15 cellular contexts compared by ENCODE assay signal in genomic region chr9:14238044-14238443, GRCh38.
DNase-seq lines count a peak whose midpoint lies in the region; ATAC-seq, FAIRE-seq and TF ChIP-seq lines count a peak whose summit lies in the region.
"Had no signal": no experiment of that assay in that cellular context is flagged by ENCODE, and none has a peak within 500 bp of the region (broad histone marks: within the 10 kb centered on the region; RNA-seq: fewer than 3 reads in every experiment).

No MANE protein-coding gene starts in this region.

- no peaks in the 10 kb centered on the region for H3K9me3 ChIP-seq in ES-I3 (ENCODE audit: control insufficient read depth, insufficient read depth, low read length)
- no peaks in the 10 kb centered on the region for H3K9me3 ChIP-seq in SJCRH30 (replicated peaks)
- no peaks in the 10 kb centered on the region for H3K9me3 ChIP-seq in pancreas

- FAIRE-seq in pancreas (lab: Jason Lieb, UNC) = no peak

- peak in 3 of 4 donors; percentile 30 to 55 (median 54) for ATAC-seq in pancreas
- ATAC-seq: activated CD8-positive, alpha-beta T cell treated with anti-CD3 and anti-CD28 coated beads for 36 hours had no signal

- peak overlapping the region; percentile 7; the same call in 1 of the 2 replicates for H3K9ac ChIP-seq in ES-I3 (ENCODE audit: low read depth, low read length)

- POLR2A ChIA-PET in HEK293T (lab: Yijun Ruan, JAX) = no interaction called here

- H3K27me3 ChIP-seq in SJCRH30 (no peaks in the 10 kb centered on the region), pancreas (no peaks in the 10 kb centered on the region)

- TF ChIP-seq CTCF in pancreas (IDR thresholded peaks at IDR 0.05) (no peak), GM20000 (IDR thresholded peaks at IDR 0.05; ENCODE audit: extremely low read depth, missing control alignments) (no peak)

- H3K4me1 ChIP-seq in ES-I3 (ENCODE audit: insufficient read depth, low read length) = peaks cover 28% of the 10 kb centered on the region
- H3K4me1 ChIP-seq in SJCRH30 = peaks cover 13% of the 10 kb centered on the region
- peaks cover 17 to 44% (median 36%) of the 10 kb centered on the region in 3 donors for H3K4me1 ChIP-seq in pancreas

- H3K27ac ChIP-seq in SJCRH30 (peak overlapping the region; percentile 31; the same call in 1 of the 2 replicates), pancreas (no peak overlapping the region)
- H3K27ac ChIP-seq: C4-2B had no signal

- H3K36me3 ChIP-seq in ES-I3 (ENCODE audit: insufficient read depth, low read length) (no peaks in the 10 kb centered on the region), SJCRH30 (no peaks in the 10 kb centered on the region), pancreas (no peaks in the 10 kb centered on the region)

- 77 to 78% methylated on average over 3 of the region's 3 CpGs for WGBS in pancreas, 2 donors

- intact Hi-C loops in pancreas (cut with DNase I) = no loop called here

- H3K4me3 ChIP-seq in SJCRH30 (no peak overlapping the region), pancreas (no peak overlapping the region)

- DNase-seq in SJCRH30 = peak; percentile 14 to 20
- peak; percentile 55 for DNase-seq in glomerular visceral epithelial cell (ENCODE audit: extremely low spot score)
- no peak for DNase-seq in pancreas
- DNase-seq in GM20000 (ENCODE audit: low spot score) = no peak
- no peak for DNase-seq in HEK293T (ENCODE audit: extremely low spot score)
- no peak for DNase-seq in SIG-M5 treated with dmso at 0.1 percent for 504 hours (lab: John Stamatoyannopoulos, UW; ENCODE audit: unreplicated experiment)
- no peak for DNase-seq in GDM1 (lab: John Stamatoyannopoulos, UW)
- DNase-seq: activated CD8-positive, alpha-beta T cell treated with anti-CD3 and anti-CD28 coated beads for 36 hours; amygdala; GOT3; NCI-H1930; nucleus accumbens; SHP77 had no signal

- CTCF ChIA-PET in HEK293T (lab: Yijun Ruan, JAX) = interaction anchor here (0.7 kb wide), 1 partner anchor 107 kb away, joined by 7 read pairs; no protein-coding TSS in a partner anchor

TF ChIP-seq in HEK293T, 16 proteins besides CTCF, POLR2A, EP300 and RAD21:
- TF ChIP-seq TARDBP (IDR thresholded peaks at IDR 0.05) = no peak
- TF ChIP-seq HDGF (IDR thresholded peaks at IDR 0.05; ENCODE audit: borderline replicate concordance) = no peak
- TF ChIP-seq PKNOX1 (IDR thresholded peaks at IDR 0.05) = no peak
- TF ChIP-seq ELF4 (IDR thresholded peaks at IDR 0.05) = no peak
- TF ChIP-seq CTBP1 (IDR thresholded peaks at IDR 0.05; ENCODE audit: borderline replicate concordance) = no peak
- TF ChIP-seq SUZ12 (IDR thresholded peaks at IDR 0.05) = no peak
- TF ChIP-seq BHLHE40 (IDR thresholded peaks at IDR 0.05; ENCODE audit: borderline replicate concordance) = no peak
- no peak for TF ChIP-seq SP1 (IDR thresholded peaks at IDR 0.05)
- TF ChIP-seq FOXM1 (IDR thresholded peaks at IDR 0.05; ENCODE audit: borderline replicate concordance) = no peak
- no peak for TF ChIP-seq L3MBTL2 (conservative IDR thresholded peaks at IDR 0.05)
- TF ChIP-seq ZNF384 (IDR thresholded peaks at IDR 0.05) = no peak

Comparison
In these comparisons a context has a peak if more than half of its experiments do, and no peak if none do; other contexts are left out.
1. DNase-seq: peak in SJCRH30 (2 of 2) and glomerular visceral epithelial cell (single experiment); none in pancreas (0 of 6), GM20000 (single experiment), HEK293T (single experiment), SIG-M5 treated with dmso at 0.1 percent for 504 hours (single experiment) and GDM1 (single experiment).